Comparison of ENCODE assay signal across 10 cellular contexts in genomic region chrX:21943460-21944135, GRCh38. TPM values are rescaled to one million over a fixed set of nuclear protein-coding genes. Genes with fewer than 3 reads are reported as not detected.
A peak's percentile ranks its signal among the peaks of the same experiment; 100 is the strongest.
DNase-seq lines count a peak whose midpoint lies in the region; ATAC-seq and TF ChIP-seq lines count a peak whose summit lies in the region.
"Had no signal": no experiment of that assay in that cellular context is flagged by ENCODE, and none has a peak within 500 bp of the region (broad histone marks: within the 10 kb centered on the region; RNA-seq: fewer than 3 reads in every experiment).

No MANE protein-coding gene starts in this region.

- ATAC-seq in activated T-cell treated with anti-CD3 and anti-CD28 coated beads, Interleukin-2, amount 50 U/mL, for 4 hours = no peak
- no peak for ATAC-seq in HG03442 (IDR thresholded peaks at IDR 0.05; ENCODE audit: unreplicated experiment)

- no peaks in the 10 kb centered on the region for H3K36me3 ChIP-seq in stomach

- H3K27ac ChIP-seq in stomach = peak overlapping the region in 3 of 5 donors; percentile 57 to 87 (median 59)
- H3K27ac ChIP-seq: BLaER1 had no signal

- peaks cover 49% of the 10 kb centered on the region for H3K4me1 Mint-ChIP-seq in activated T-cell treated with anti-CD3 and anti-CD28 coated beads, Interleukin-2, amount 50 U/mL, for 4 hours (ENCODE audit: low read depth)
- H3K4me1 Mint-ChIP-seq in T-helper 2 cell treated with Interferon-gamma antibody and Interleukin-4, amounts not matched to agents 5 μg/mL and 100 μg/mL, for 36 hours (ENCODE audit: low read depth) = peaks cover 31% of the 10 kb centered on the region

- TF ChIP-seq EP300 in stomach (IDR thresholded peaks at IDR 0.05) = no peak

- no peak for TF ChIP-seq CTCF in stomach (IDR thresholded peaks at IDR 0.05)

- no peak for TF ChIP-seq POLR2A in stomach (IDR thresholded peaks at IDR 0.05)

- H3K4me3 ChIP-seq in stomach = no peak overlapping the region
- H3K4me3 ChIP-seq: BLaER1 had no signal

- no peaks in the 10 kb centered on the region for H3K27me3 ChIP-seq in stomach
- H3K27me3 ChIP-seq: BLaER1 had no signal

- no peak overlapping the region for H3K27ac Mint-ChIP-seq in T-helper 2 cell treated with Interferon-gamma antibody and Interleukin-4, amounts not matched to agents 5 μg/mL and 100 μg/mL, for 36 hours

- no peaks in the 10 kb centered on the region for H3K9me3 ChIP-seq in stomach

- 51 to 64% (median 56%) methylated on average over 11 of the region's 11 CpGs for WGBS in stomach, 5 donors

- DNase-seq in activated T-cell treated with anti-CD3 and anti-CD28 coated beads, Interleukin-2, amount 50 U/mL, for 4 hours = no peak
- no peak for DNase-seq in activated T-cell treated with anti-CD3 and anti-CD28 coated beads, Interleukin-2, amount 50 U/mL, for 1 hour
- DNase-seq in T-helper 2 cell treated with Interferon-gamma antibody and Interleukin-4, amounts not matched to agents 5 μg/mL and 100 μg/mL, for 36 hours (ENCODE audit: low spot score) = no peak
- peak; percentile 86 for DNase-seq in fibroblast of peridontal ligament (ENCODE audit: extremely low read depth)
- no peak for DNase-seq in stomach
- no peak for DNase-seq in NCI-H2081 treated with DMSO at 0.1 percent for 48 hours (lab: John Stamatoyannopoulos, UW)
- no peak for DNase-seq in hippocampal formation (lab: John Stamatoyannopoulos, UW)
- DNase-seq: stimulated activated CD4-positive, alpha-beta T cell treated with anti-CD3 and anti-CD28 coated beads, Interleukin-2, amount 100 ng/mL, for 48 hours had no signal

- peaks cover 0 to 30% (median 17%) of the 10 kb centered on the region in 4 donors for H3K4me1 ChIP-seq in stomach

- H3K4me3 Mint-ChIP-seq in activated T-cell treated with anti-CD3 and anti-CD28 coated beads, Interleukin-2, amount 50 U/mL, for 4 hours = peak overlapping the region; percentile 65
- peak overlapping the region; percentile 28 for H3K4me3 Mint-ChIP-seq in T-helper 2 cell treated with Interferon-gamma antibody and Interleukin-4, amounts not matched to agents 5 μg/mL and 100 μg/mL, for 36 hours

- intact Hi-C loops in stomach (cut with DNase I; ENCODE audit: low total_unique reads) = no loop called here

- no peaks in the 10 kb centered on the region for H3K27me3 Mint-ChIP-seq in activated T-cell treated with anti-CD3 and anti-CD28 coated beads, Interleukin-2, amount 50 U/mL, for 4 hours (ENCODE audit: low read depth)
- no peaks in the 10 kb centered on the region for H3K27me3 Mint-ChIP-seq in T-helper 2 cell treated with Interferon-gamma antibody and Interleukin-4, amounts not matched to agents 5 μg/mL and 100 μg/mL, for 36 hours (ENCODE audit: low read depth)

- H3K9me3 Mint-ChIP-seq in activated T-cell treated with anti-CD3 and anti-CD28 coated beads, Interleukin-2, amount 50 U/mL, for 4 hours = no peaks in the 10 kb centered on the region
- H3K9me3 Mint-ChIP-seq in T-helper 2 cell treated with Interferon-gamma antibody and Interleukin-4, amounts not matched to agents 5 μg/mL and 100 μg/mL, for 36 hours = no peaks in the 10 kb centered on the region

- peaks cover 4% of the 10 kb centered on the region for H3K36me3 Mint-ChIP-seq in activated T-cell treated with anti-CD3 and anti-CD28 coated beads, Interleukin-2, amount 50 U/mL, for 4 hours (ENCODE audit: insufficient read depth)
- peaks cover 11% of the 10 kb centered on the region for H3K36me3 Mint-ChIP-seq in T-helper 2 cell treated with Interferon-gamma antibody and Interleukin-4, amounts not matched to agents 5 μg/mL and 100 μg/mL, for 36 hours (ENCODE audit: low read depth)

RNA-seq across cellular contexts. Expression of gene SMS, which starts 3.1 kb away (rescaled TPM):
- total RNA-seq in activated T-cell treated with anti-CD3 and anti-CD28 coated beads, Interleukin-2, amount 50 U/mL, for 4 hours = 100 to 1,000 TPM in 1 of 3 donors, 10 to 100 TPM in 2; 78.4 to 109 (median 92.2) TPM
- 10 to 100 TPM in 4 of 5 donors, 1 to 10 TPM in 1; 9.6 to 75.8 (median 65.2) TPM for total RNA-seq in stomach
- polyA plus RNA-seq in stomach = 10 to 100 TPM; 41.2 to 48.8 (median 43.9) TPM
